In genomic region chr5:176157656-176158055, GRCh38 we compare ENCODE assay signal across 25 cellular contexts.
DNase-seq lines count a peak whose midpoint lies in the region; ATAC-seq and TF ChIP-seq lines count a peak whose summit lies in the region.
"Had no signal": no experiment of that assay in that cellular context is flagged by ENCODE, and none has a peak within 500 bp of the region (broad histone marks: within the 10 kb centered on the region; RNA-seq: fewer than 3 reads in every experiment).

No MANE protein-coding gene starts in this region.

- peaks cover 7% of the 10 kb centered on the region for H3K9me3 Mint-ChIP-seq in HFFc6
- H3K9me3 Mint-ChIP-seq: CD8-positive, alpha-beta memory T cell; neural progenitor cell; stimulated activated effector memory CD8-positive, alpha-beta T cell treated with anti-CD3 and anti-CD28 coated beads, Interleukin-12 subunit alpha, Interleukin-12 subunit beta, amount 100 ng/mL, for 72 hours; T-helper 2 cell treated with Interferon-gamma antibody and Interleukin-4, amounts not matched to agents 5 μg/mL and 100 μg/mL, for 36 hours had no signal

- no peak overlapping the region for H3K27ac ChIP-seq in WERI-Rb-1
- H3K27ac ChIP-seq: A549, hepatocyte, neural progenitor cell, SJCRH30 had no signal

- ATAC-seq in GM21447 (IDR thresholded peaks at IDR 0.05; ENCODE audit: unreplicated experiment), result no peak
- ATAC-seq: A549; activated CD4-positive, CD25-positive, alpha-beta regulatory T cell treated with anti-CD3 and anti-CD28 coated beads, Interleukin-2, amount 50 U/mL, for 24 hours; stimulated activated effector memory CD8-positive, alpha-beta T cell treated with anti-CD3 and anti-CD28 coated beads, Interleukin-12 subunit alpha, Interleukin-12 subunit beta, amount 100 ng/mL, for 72 hours had no signal

- no peaks in the 10 kb centered on the region for H3K9me3 ChIP-seq in WERI-Rb-1 (ENCODE audit: severe bottlenecking)
- H3K9me3 ChIP-seq: A549 had no signal

- 0 out of 2 replicates have a peak, but pooled peaks cover 13% of the 10 kb centered on the region for H3K36me3 Mint-ChIP-seq in HFFc6 (ENCODE audit: low read depth)
- H3K36me3 Mint-ChIP-seq: CD8-positive, alpha-beta memory T cell; neural progenitor cell; stimulated activated effector memory CD8-positive, alpha-beta T cell treated with anti-CD3 and anti-CD28 coated beads, Interleukin-12 subunit alpha, Interleukin-12 subunit beta, amount 100 ng/mL, for 72 hours had no signal

- TF ChIP-seq CTCF in HFFc6 (IDR thresholded peaks at IDR 0.05) (no peak), WERI-Rb-1 (IDR thresholded peaks at IDR 0.05; ENCODE audit: low read depth, low read length) (no peak)

- peak overlapping the region; percentile 59; the same call in 1 of the 2 replicates for H3K4me3 Mint-ChIP-seq in HFFc6
- H3K4me3 Mint-ChIP-seq: CD8-positive, alpha-beta memory T cell; H9; neural progenitor cell; stimulated activated effector memory CD8-positive, alpha-beta T cell treated with anti-CD3 and anti-CD28 coated beads, Interleukin-12 subunit alpha, Interleukin-12 subunit beta, amount 100 ng/mL, for 72 hours; T-helper 2 cell treated with Interferon-gamma antibody and Interleukin-4, amounts not matched to agents 5 μg/mL and 100 μg/mL, for 36 hours had no signal

- peak; percentile 59 for DNase-seq in AG08395 (ENCODE audit: low spot score)
- peak; percentile 38 for DNase-seq in HFFc6
- DNase-seq in amniotic epithelial cell (ENCODE audit: low read depth), result peak; percentile 32
- DNase-seq in glomerular visceral epithelial cell (ENCODE audit: extremely low spot score), result peak; percentile 15
- no peak for DNase-seq in WERI-Rb-1
- DNase-seq in NCI-H1694 treated with DMSO at 0.1 percent for 48 hours (lab: John Stamatoyannopoulos, UW), result no peak
- DNase-seq in pons (ENCODE audit: low spot score), result no peak
- DNase-seq: activated CD8-positive, alpha-beta memory T cell treated with anti-CD3 and anti-CD28 coated beads for 24 hours; CD8-positive, alpha-beta memory T cell; cerebellar nuclear complex; DND-41; effector CD4-positive, alpha-beta T cell; H9; NCI-H1092; NCI-H2107; NCI-H526; SJCRH30; stimulated activated CD4-positive, alpha-beta T cell treated with anti-CD3 and anti-CD28 coated beads, Interleukin-15, amount 100 ng/mL, for 24 hours had no signal

- peaks cover 59% of the 10 kb centered on the region for H3K4me1 Mint-ChIP-seq in HFFc6 (ENCODE audit: low read depth)
- H3K4me1 Mint-ChIP-seq: CD8-positive, alpha-beta memory T cell; stimulated activated effector memory CD8-positive, alpha-beta T cell treated with anti-CD3 and anti-CD28 coated beads, Interleukin-12 subunit alpha, Interleukin-12 subunit beta, amount 100 ng/mL, for 72 hours had no signal

- peaks cover 10% of the 10 kb centered on the region; the same call in 1 of the 2 replicates for H3K27me3 Mint-ChIP-seq in HFFc6 (ENCODE audit: insufficient read depth)

- H3K4me3 ChIP-seq in WERI-Rb-1 (ENCODE audit: low read depth, low read length), result no peak overlapping the region
- H3K4me3 ChIP-seq: A549, hepatocyte, neural progenitor cell, SJCRH30 had no signal

- H3K27ac Mint-ChIP-seq in HFFc6, result no peak overlapping the region
- H3K27ac Mint-ChIP-seq: H9; neural progenitor cell; stimulated activated effector memory CD8-positive, alpha-beta T cell treated with anti-CD3 and anti-CD28 coated beads, Interleukin-12 subunit alpha, Interleukin-12 subunit beta, amount 100 ng/mL, for 72 hours; T-helper 2 cell treated with Interferon-gamma antibody and Interleukin-4, amounts not matched to agents 5 μg/mL and 100 μg/mL, for 36 hours had no signal

- no peaks in the 10 kb centered on the region for H3K36me3 ChIP-seq in WERI-Rb-1
- H3K36me3 ChIP-seq: neural progenitor cell, SJCRH30 had no signal

- H3K27me3 ChIP-seq in WERI-Rb-1 (ENCODE audit: insufficient read depth, low read depth, severe bottlenecking), result no peaks in the 10 kb centered on the region
- H3K27me3 ChIP-seq: hepatocyte, neural progenitor cell had no signal

Comparison
In these comparisons a context has a peak if more than half of its experiments do, and no peak if none do; other contexts are left out.
1. DNase-seq: peak in AG08395 (single experiment), HFFc6 (single experiment), amniotic epithelial cell (single experiment) and glomerular visceral epithelial cell (single experiment); none in WERI-Rb-1 (single experiment), NCI-H1694 treated with DMSO at 0.1 percent for 48 hours (single experiment) and pons (single experiment).